24 cellular contexts compared by ENCODE assay signal in the genomic region with DNA sequence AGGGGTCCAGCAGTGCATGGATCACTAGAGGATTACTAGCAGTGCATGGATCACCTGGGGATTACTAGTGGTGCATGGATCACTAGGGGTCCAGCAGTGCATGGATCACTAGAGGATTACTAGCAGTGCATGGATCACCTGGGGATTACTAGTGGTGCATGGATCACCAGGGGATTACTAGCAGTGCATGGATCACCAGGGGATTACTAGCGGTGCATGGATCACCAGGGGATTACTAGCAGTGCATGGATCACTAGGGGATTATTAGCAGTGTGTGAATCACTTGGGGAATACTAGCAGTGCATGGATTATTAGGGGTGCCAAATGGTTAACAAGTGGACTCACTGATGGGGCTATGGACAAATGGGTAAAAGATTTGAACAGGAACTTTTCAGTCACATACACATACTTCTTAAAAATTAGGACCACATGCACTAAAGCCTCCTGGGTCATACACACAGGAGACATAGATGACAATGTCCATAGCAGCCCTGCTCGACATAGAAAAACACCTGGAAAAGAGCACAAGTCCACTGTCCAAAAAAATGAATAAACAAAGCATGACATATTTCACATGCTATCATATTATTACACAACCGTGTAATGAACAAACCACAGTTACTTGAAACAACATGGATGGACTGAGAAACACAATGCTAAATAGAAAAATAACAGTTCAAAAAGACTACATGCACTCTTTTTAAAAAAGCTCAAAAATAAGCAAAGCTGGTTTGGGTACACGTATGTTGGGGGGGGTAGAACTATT.
A peak's percentile ranks its signal among the peaks of the same experiment; 100 is the strongest.
DNase-seq lines count a peak whose midpoint lies in the region; ATAC-seq, FAIRE-seq and TF ChIP-seq lines count a peak whose summit lies in the region.
"Had no signal": no experiment of that assay in that cellular context is flagged by ENCODE, and none has a peak within 500 bp of the region (broad histone marks: within the 10 kb centered on the region; RNA-seq: fewer than 3 reads in every experiment).

No MANE protein-coding gene starts in this region.

- H3K9me3 ChIP-seq in CD8-positive, alpha-beta memory T cell (ENCODE audit: low read length): peaks cover 6% of the 10 kb centered on the region
- no peaks in the 10 kb centered on the region for H3K9me3 ChIP-seq in pancreas
- H3K9me3 ChIP-seq: right atrium auricular region, testis had no signal

- POLR2A ChIA-PET in CD8-positive, alpha-beta memory T cell (lab: Charles Lee): no interaction called here
- POLR2A ChIA-PET in activated CD4-positive, alpha-beta memory T cell treated with anti-CD3 and anti-CD28 coated beads, Interleukin-2, amount 10 ng/mL, durations not matched to agents 7 days and 5 days (lab: Charles Lee): no interaction called here

- peak overlapping the region; percentile 30 to 99 (median 98) for H3K27ac Mint-ChIP-seq in CD8-positive, alpha-beta memory T cell
- H3K27ac Mint-ChIP-seq in central memory CD8-positive, alpha-beta T cell (ENCODE audit: low read depth): peak overlapping the region; percentile 98
- H3K27ac Mint-ChIP-seq in activated CD4-positive, alpha-beta memory T cell treated with anti-CD3 and anti-CD28 coated beads, Interleukin-2, amount 10 ng/mL, durations not matched to agents 7 days and 5 days: no peak overlapping the region
- H3K27ac Mint-ChIP-seq: activated T-helper 1 cell treated with anti-CD3 and anti-CD28 coated beads, Interleukin-12 subunit alpha, Interleukin-12 subunit beta, Interleukin-2, Interleukin-4 antibody, amounts not matched to agents 30 ng/mL and 10 ng/mL and 1 ng/mL, durations not matched to agents 14 hours and 24 hours and 36 hours; H9 had no signal

- H3K4me3 ChIP-seq in CD8-positive, alpha-beta memory T cell (ENCODE audit: low read length): no peak overlapping the region
- no peak overlapping the region for H3K4me3 ChIP-seq in pancreas
- H3K4me3 ChIP-seq: right atrium auricular region, SK-N-MC, testis had no signal

- no peaks in the 10 kb centered on the region for H3K27me3 Mint-ChIP-seq in CD8-positive, alpha-beta memory T cell
- no peaks in the 10 kb centered on the region for H3K27me3 Mint-ChIP-seq in central memory CD8-positive, alpha-beta T cell
- peaks cover 2% of the 10 kb centered on the region for H3K27me3 Mint-ChIP-seq in activated CD4-positive, alpha-beta memory T cell treated with anti-CD3 and anti-CD28 coated beads, Interleukin-2, amount 10 ng/mL, durations not matched to agents 7 days and 5 days
- H3K27me3 Mint-ChIP-seq: naive B cell had no signal

- peak overlapping the region; percentile 79 for H3K27ac ChIP-seq in CD8-positive, alpha-beta memory T cell (ENCODE audit: low read depth, low read length)
- H3K27ac ChIP-seq in pancreas: no peak overlapping the region
- H3K27ac ChIP-seq: right atrium auricular region, SK-N-MC, testis had no signal

- peak overlapping the region in 1 of 7 donors; percentile 22 for H3K4me3 Mint-ChIP-seq in CD8-positive, alpha-beta memory T cell
- H3K4me3 Mint-ChIP-seq in central memory CD8-positive, alpha-beta T cell: peak overlapping the region; percentile 59
- no peak overlapping the region for H3K4me3 Mint-ChIP-seq in activated CD4-positive, alpha-beta memory T cell treated with anti-CD3 and anti-CD28 coated beads, Interleukin-2, amount 10 ng/mL, durations not matched to agents 7 days and 5 days
- H3K4me3 Mint-ChIP-seq: activated CD8-positive, alpha-beta memory T cell treated with anti-CD3 and anti-CD28 coated beads, Interleukin-2, amount 10 ng/mL, durations not matched to agents 7 days and 5 days; activated T-helper 1 cell treated with anti-CD3 and anti-CD28 coated beads, Interleukin-12 subunit alpha, Interleukin-12 subunit beta, Interleukin-2, Interleukin-4 antibody, amounts not matched to agents 30 ng/mL and 10 ng/mL and 1 ng/mL, durations not matched to agents 14 hours and 24 hours and 36 hours; H9; naive B cell had no signal

- no peaks in the 10 kb centered on the region for H3K36me3 ChIP-seq in CD8-positive, alpha-beta memory T cell (ENCODE audit: insufficient read depth, low read length)
- H3K36me3 ChIP-seq in pancreas: no peaks in the 10 kb centered on the region
- H3K36me3 ChIP-seq: right atrium auricular region had no signal

- DNase-seq in CD8-positive, alpha-beta memory T cell: no peak
- no peak for DNase-seq in GM19239 (ENCODE audit: insufficient read length, low spot score)
- no peak for DNase-seq in central memory CD8-positive, alpha-beta T cell (ENCODE audit: low spot score in 2 of 2)
- DNase-seq in pancreas: no peak
- DNase-seq in inferior parietal cortex (ENCODE audit: extremely low spot score): no peak
- DNase-seq in NCI-H128 (lab: John Stamatoyannopoulos, UW; ENCODE audit: unreplicated experiment): no peak
- no peak for DNase-seq in activated CD4-positive, alpha-beta memory T cell treated with anti-CD3 and anti-CD28 coated beads, Interleukin-2, amount 10 ng/mL, durations not matched to agents 7 days and 5 days
- DNase-seq: activated CD4-positive, alpha-beta T cell treated with anti-CD3 and anti-CD28 coated beads for 48 hours; erythroblast; foreskin fibroblast; GDM1; H9; Karpas-422; naive B cell; NCI-H1694 treated with DMSO at 0.1 percent for 48 hours; NCI-H526; stimulated activated CD4-positive, alpha-beta T cell treated with anti-CD3 and anti-CD28 coated beads, Interleukin-12 subunit alpha, Interleukin-12 subunit beta, amount 100 ng/mL, for 4 hours; stimulated activated CD4-positive, alpha-beta T cell treated with anti-CD3 and anti-CD28 coated beads, Interleukin-4, amount 100 ng/mL, for 24 hours; testis had no signal

- H3K4me1 Mint-ChIP-seq in CD8-positive, alpha-beta memory T cell: peaks cover 59 to 61% (median 60%) of the 10 kb centered on the region in 3 donors
- H3K4me1 Mint-ChIP-seq in central memory CD8-positive, alpha-beta T cell: peaks cover 48% of the 10 kb centered on the region
- H3K4me1 Mint-ChIP-seq in activated CD4-positive, alpha-beta memory T cell treated with anti-CD3 and anti-CD28 coated beads, Interleukin-2, amount 10 ng/mL, durations not matched to agents 7 days and 5 days: peaks cover 26% of the 10 kb centered on the region
- H3K4me1 Mint-ChIP-seq: H9, naive B cell had no signal

- H3K36me3 Mint-ChIP-seq in CD8-positive, alpha-beta memory T cell: peaks cover 0 to 3% (median 2%) of the 10 kb centered on the region in 3 donors
- peaks cover 13% of the 10 kb centered on the region for H3K36me3 Mint-ChIP-seq in central memory CD8-positive, alpha-beta T cell (ENCODE audit: insufficient read depth)
- peaks cover 31% of the 10 kb centered on the region for H3K36me3 Mint-ChIP-seq in activated CD4-positive, alpha-beta memory T cell treated with anti-CD3 and anti-CD28 coated beads, Interleukin-2, amount 10 ng/mL, durations not matched to agents 7 days and 5 days (ENCODE audit: low read depth)
- H3K36me3 Mint-ChIP-seq: naive B cell had no signal

- intact Hi-C loops in pancreas (cut with DNase I): no loop called here

- FAIRE-seq in GM19239 (lab: Jason Lieb, UNC) (peak; percentile 79), pancreas (lab: Jason Lieb, UNC) (no peak)
- FAIRE-seq: astrocyte had no signal

- H3K27me3 ChIP-seq in CD8-positive, alpha-beta memory T cell (ENCODE audit: insufficient read depth, low read length, poor library complexity, severe bottlenecking): no peaks in the 10 kb centered on the region
- H3K27me3 ChIP-seq in pancreas: no peaks in the 10 kb centered on the region
- H3K27me3 ChIP-seq: right atrium auricular region, testis had no signal

- no peak for TF ChIP-seq CTCF in pancreas (IDR thresholded peaks at IDR 0.05)

- no peak for ATAC-seq in central memory CD8-positive, alpha-beta T cell (replicated peaks; ENCODE audit: extremely low read depth, poor library complexity, severe bottlenecking)
- ATAC-seq in pancreas: peak; percentile 36 to 70 (median 48)

- CTCF ChIA-PET in CD8-positive, alpha-beta memory T cell (lab: Charles Lee): no interaction called here
- CTCF ChIA-PET in activated CD4-positive, alpha-beta memory T cell treated with anti-CD3 and anti-CD28 coated beads, Interleukin-2, amount 10 ng/mL, durations not matched to agents 7 days and 5 days (lab: Charles Lee): no interaction called here

- 47 to 48% methylated on average over 4 of the region's 4 CpGs for WGBS in pancreas, 2 donors

- H3K9me3 Mint-ChIP-seq in CD8-positive, alpha-beta memory T cell: peaks cover 0 to 16% (median 2%) of the 10 kb centered on the region in 5 donors
- H3K9me3 Mint-ChIP-seq in central memory CD8-positive, alpha-beta T cell: no peaks in the 10 kb centered on the region
- peaks cover 23% of the 10 kb centered on the region for H3K9me3 Mint-ChIP-seq in activated CD4-positive, alpha-beta memory T cell treated with anti-CD3 and anti-CD28 coated beads, Interleukin-2, amount 10 ng/mL, durations not matched to agents 7 days and 5 days
- H3K9me3 Mint-ChIP-seq: H9, naive B cell had no signal

- peaks cover 45% of the 10 kb centered on the region for H3K4me1 ChIP-seq in CD8-positive, alpha-beta memory T cell (ENCODE audit: insufficient read depth, low read length)
- H3K4me1 ChIP-seq in pancreas: peaks cover 0 to 7% (median 0%) of the 10 kb centered on the region in 3 donors
- H3K4me1 ChIP-seq: testis had no signal
